2 cellular contexts compared by ENCODE assay signal in genomic region chr10:5679036-5679435, GRCh38.
A peak's percentile ranks its signal among the peaks of the same experiment; 100 is the strongest.
TF ChIP-seq lines count a peak whose summit lies in the region.

No MANE protein-coding gene starts in this region.

TF ChIP-seq in HepG2, 621 proteins besides CTCF, POLR2A, EP300 and RAD21:
- TF ChIP-seq ZSCAN25 (CRISPR knock-in tag; IDR thresholded peaks at IDR 0.05) (no peak), SIN3B (IDR thresholded peaks at IDR 0.05; ENCODE audit: low read length) (no peak), HMGXB3 (CRISPR knock-in tag; IDR thresholded peaks at IDR 0.05; ENCODE audit: borderline replicate concordance) (no peak), ZNF720 (CRISPR knock-in tag; IDR thresholded peaks at IDR 0.05) (no peak), MAFK (conservative IDR thresholded peaks at IDR 0.05 in 1 of 2, IDR thresholded peaks at IDR 0.05 in 1 of 2; ENCODE audit: low read length in 2 of 2) (peak; percentile 53 to 74), ZBTB7B (CRISPR knock-in tag; IDR thresholded peaks at IDR 0.05) (no peak), NFE2L2 (IDR thresholded peaks at IDR 0.05; ENCODE audit: low read length) (no peak), NKX3-1 (CRISPR knock-in tag; IDR thresholded peaks at IDR 0.05) (no peak), ZKSCAN5 (CRISPR knock-in tag; IDR thresholded peaks at IDR 0.05) (no peak), NFATC3 (CRISPR knock-in tag; IDR thresholded peaks at IDR 0.05) (no peak), ATF4 (CRISPR knock-in tag; IDR thresholded peaks at IDR 0.05) (no peak), MAFF (IDR thresholded peaks at IDR 0.05; ENCODE audit: low read depth, low read length) (peak; percentile 60), ZNF124 (CRISPR knock-in tag; IDR thresholded peaks at IDR 0.05) (no peak), KAT2B (IDR thresholded peaks at IDR 0.05; ENCODE audit: borderline replicate concordance, low read depth, low read length) (no peak), SMAD9 (CRISPR knock-in tag; IDR thresholded peaks at IDR 0.05) (no peak), GATAD2A (CRISPR knock-in tag; IDR thresholded peaks at IDR 0.05) (no peak), MAX (IDR thresholded peaks at IDR 0.05) (no peak)

TF ChIP-seq in K562, 482 proteins besides CTCF, POLR2A, EP300 and RAD21:
- TF ChIP-seq SREBF2 (CRISPR knock-in tag; IDR thresholded peaks at IDR 0.05): no peak
- TF ChIP-seq MAFG (tag; conservative IDR thresholded peaks at IDR 0.05): peak; percentile 59
- TF ChIP-seq SPI1 (IDR thresholded peaks at IDR 0.05; ENCODE audit: borderline replicate concordance, low read depth, low read length): no peak
- no peak for TF ChIP-seq RFX1 (IDR thresholded peaks at IDR 0.05)
- no peak for TF ChIP-seq ETV1 (tag; conservative IDR thresholded peaks at IDR 0.05; ENCODE audit: low read depth)
- TF ChIP-seq TRIM28 (IDR thresholded peaks at IDR 0.05): no peak
- TF ChIP-seq SAFB2 (IDR thresholded peaks at IDR 0.05; ENCODE audit: borderline replicate concordance, low read depth, low read length, severe bottlenecking): no peak
- TF ChIP-seq PBX2 (CRISPR knock-in tag; IDR thresholded peaks at IDR 0.05; ENCODE audit: low read depth): no peak
- TF ChIP-seq PBX2 (tag; conservative IDR thresholded peaks at IDR 0.05; ENCODE audit: low read depth): no peak
- no peak for TF ChIP-seq CBX1 (IDR thresholded peaks at IDR 0.05; ENCODE audit: low read depth)
- no peak for TF ChIP-seq ILF3 (IDR thresholded peaks at IDR 0.05; ENCODE audit: borderline replicate concordance)
- TF ChIP-seq MAFF (IDR thresholded peaks at IDR 0.05; ENCODE audit: low read length): peak; percentile 23; the same call in 1 of the 2 replicates
- TF ChIP-seq C11orf30 (IDR thresholded peaks at IDR 0.05; ENCODE audit: low read depth): peak; percentile 77
- TF ChIP-seq POLR2AphosphoS5 (IDR thresholded peaks at IDR 0.05; ENCODE audit: control insufficient read depth, insufficient read depth, low read depth, low read length): no peak
- no peak for TF ChIP-seq POLR2B (IDR thresholded peaks at IDR 0.05; ENCODE audit: low read depth, partially characterized antibody)
- TF ChIP-seq ZNF316 (IDR thresholded peaks at IDR 0.05): peak; percentile 84
- no peak for TF ChIP-seq SMAD1 (IDR thresholded peaks at IDR 0.05; ENCODE audit: low read depth, low read length, partially characterized antibody)
- 0 out of 2 replicates have a peak, but pooled peaks have one; percentile 24 for TF ChIP-seq MAFK (IDR thresholded peaks at IDR 0.05; ENCODE audit: low read length)
- TF ChIP-seq ZNF512 (tag; IDR thresholded peaks at IDR 0.05): no peak
